Comparison of ENCODE assay signal across 26 cellular contexts in genomic region chr10:44281662-44282061, GRCh38.
"Had no signal": no experiment of that assay in that cellular context is flagged by ENCODE, and none has a peak within 500 bp of the region (broad histone marks: within the 10 kb centered on the region; RNA-seq: fewer than 3 reads in every experiment).

No MANE protein-coding gene starts in this region.

- H3K27ac ChIP-seq: spleen, VCaP had no signal

- ATAC-seq: naive thymus-derived CD8-positive, alpha-beta T cell had no signal

- H3K4me3 ChIP-seq: esophagus squamous epithelium, spleen, tibial nerve had no signal

- DNase-seq: activated CD4-positive, alpha-beta memory T cell treated with anti-CD3 and anti-CD28 coated beads for 36 hours; activated CD4-positive, alpha-beta T cell treated with anti-CD3 and anti-CD28 coated beads for 4 hours; activated CD8-positive, alpha-beta memory T cell treated with anti-CD3 and anti-CD28 coated beads, Interleukin-2, amount 50 U/mL, for 4 hours; activated effector memory CD4-positive, alpha-beta T cell treated with anti-CD3 and anti-CD28 coated beads, Interleukin-2, amount 50 U/mL, for 16 hours; activated naive CD4-positive, alpha-beta T cell treated with anti-CD3 and anti-CD28 coated beads for 36 hours; activated naive CD8-positive, alpha-beta T cell treated with anti-CD3 and anti-CD28 coated beads for 36 hours; activated T-cell treated with anti-CD3 and anti-CD28 coated beads, Interleukin-2, amount 50 U/mL, for 1 hour; central memory CD4-positive, alpha-beta T cell; dermis blood vessel endothelial cell; effector CD4-positive, alpha-beta T cell; esophagus squamous epithelium; glutamatergic neuron; islet precursor cell; midbrain; naive thymus-derived CD8-positive, alpha-beta T cell; nucleus accumbens; SK-N-SH; spleen; stimulated activated naive CD4-positive, alpha-beta T cell treated with Interleukin-2 at 50 U/mL for 16 hours; SW 1271; T-helper 9 cell had no signal

- H3K9me3 ChIP-seq: esophagus squamous epithelium, SK-N-SH had no signal

- H3K4me2 ChIP-seq: SK-N-SH had no signal

- H3K27me3 ChIP-seq: spleen, tibial nerve had no signal

- H3K4me1 Mint-ChIP-seq: activated naive CD8-positive, alpha-beta T cell treated with anti-CD3 and anti-CD28 coated beads for 36 hours; naive thymus-derived CD8-positive, alpha-beta T cell; neural crest cell had no signal

- H3K4me1 ChIP-seq: spleen had no signal

- H3K27ac Mint-ChIP-seq: activated CD4-positive, alpha-beta memory T cell treated with anti-CD3 and anti-CD28 coated beads for 36 hours; activated naive CD4-positive, alpha-beta T cell treated with anti-CD3 and anti-CD28 coated beads for 36 hours; activated naive CD8-positive, alpha-beta T cell treated with anti-CD3 and anti-CD28 coated beads for 36 hours; activated T-helper 1 cell treated with anti-CD3 and anti-CD28 coated beads, Interleukin-12 subunit alpha, Interleukin-12 subunit beta, Interleukin-2, Interleukin-4 antibody, amounts not matched to agents 30 ng/mL and 10 ng/mL and 1 ng/mL, durations not matched to agents 14 hours and 24 hours and 36 hours; naive thymus-derived CD8-positive, alpha-beta T cell; T-helper 1 cell treated with Interleukin-12 subunit alpha and Interleukin-12 subunit beta and Interleukin-4 antibody, amounts not matched to agents 30 μg/mL and 1 μg/mL, for 36 hours had no signal

- H3K9me3 Mint-ChIP-seq: neural crest cell; T-helper 1 cell treated with Interleukin-12 subunit alpha and Interleukin-12 subunit beta and Interleukin-4 antibody, amounts not matched to agents 30 μg/mL and 1 μg/mL, for 36 hours had no signal

- H3K36me3 ChIP-seq: esophagus squamous epithelium, spleen, tibial nerve had no signal

- H3K9me2 ChIP-seq: SK-N-SH had no signal

- H3K4me3 Mint-ChIP-seq: activated CD4-positive, alpha-beta memory T cell treated with anti-CD3 and anti-CD28 coated beads for 36 hours; activated naive CD4-positive, alpha-beta T cell treated with anti-CD3 and anti-CD28 coated beads for 36 hours; activated naive CD8-positive, alpha-beta T cell treated with anti-CD3 and anti-CD28 coated beads for 36 hours; activated T-helper 1 cell treated with anti-CD3 and anti-CD28 coated beads, Interleukin-12 subunit alpha, Interleukin-12 subunit beta, Interleukin-2, Interleukin-4 antibody, amounts not matched to agents 30 ng/mL and 10 ng/mL and 1 ng/mL, durations not matched to agents 14 hours and 24 hours and 36 hours; naive thymus-derived CD8-positive, alpha-beta T cell; neural crest cell; T-helper 1 cell treated with Interleukin-12 subunit alpha and Interleukin-12 subunit beta and Interleukin-4 antibody, amounts not matched to agents 30 μg/mL and 1 μg/mL, for 36 hours had no signal

- H3K9ac ChIP-seq: SK-N-SH had no signal

- H3K36me3 Mint-ChIP-seq: activated CD4-positive, alpha-beta memory T cell treated with anti-CD3 and anti-CD28 coated beads for 36 hours; activated naive CD8-positive, alpha-beta T cell treated with anti-CD3 and anti-CD28 coated beads for 36 hours; naive thymus-derived CD8-positive, alpha-beta T cell had no signal
